In the genomic region with DNA sequence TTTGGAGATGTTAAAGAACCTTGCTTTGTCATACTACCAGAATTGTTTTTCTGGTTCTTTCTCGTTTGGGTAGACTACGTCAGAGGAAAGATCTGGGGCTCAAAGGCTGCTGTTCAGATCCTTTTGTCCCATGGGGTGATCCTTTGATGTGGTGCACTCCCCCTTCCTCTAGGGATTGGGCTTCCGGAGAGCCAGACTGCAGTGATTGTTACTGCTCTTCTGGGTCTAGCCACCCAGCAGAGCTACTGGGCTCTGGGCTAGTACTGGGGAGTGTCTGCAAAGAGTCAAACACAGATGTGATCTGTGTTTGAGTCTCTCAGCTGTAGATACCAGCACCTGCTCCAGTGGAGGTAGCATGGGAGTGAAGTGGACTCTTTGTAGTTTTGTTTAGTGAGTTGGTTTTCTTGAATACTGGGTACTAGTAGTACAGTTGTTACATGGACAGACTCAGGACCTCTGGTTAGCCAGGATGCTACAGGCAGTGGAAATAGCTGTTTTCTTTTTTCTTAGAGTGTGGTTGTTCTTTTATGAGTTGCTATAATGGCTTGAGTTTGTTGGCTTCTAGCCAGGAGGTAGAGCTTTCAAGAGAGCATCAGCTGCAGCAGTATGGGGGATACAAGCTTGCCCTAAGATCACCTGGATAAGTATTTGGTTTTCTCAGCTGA, we compare ENCODE assay signal across 8 cellular contexts. TPM values are rescaled to one million over a fixed set of nuclear protein-coding genes. Genes with fewer than 3 reads are reported as not detected.
A peak's percentile ranks its signal among the peaks of the same experiment; 100 is the strongest.
DNase-seq lines count a peak whose midpoint lies in the region; ATAC-seq and TF ChIP-seq lines count a peak whose summit lies in the region.

No MANE protein-coding gene starts in this region.

- DNase-seq in NCI-H146 treated with DMSO at 0.1 percent for 48 hours (lab: John Stamatoyannopoulos, UW; ENCODE audit: unreplicated experiment) (peak; percentile 89), NCI-H146 (lab: John Stamatoyannopoulos, UW) (no peak), NCI-H69 (lab: John Stamatoyannopoulos, UW) (peak; percentile 86), caudate nucleus (lab: John Stamatoyannopoulos, UW) (no peak), osteocyte (ENCODE audit: extremely low spot score, unreplicated experiment) (no peak), kidney tubule cell (ENCODE audit: low spot score) (no peak)

- no peak for TF ChIP-seq CTCF in osteocyte (IDR thresholded peaks at IDR 0.05)

- H3K4me3 Mint-ChIP-seq in osteocyte (ENCODE audit: unreplicated experiment): peak overlapping the region; percentile 59

- H3K27ac Mint-ChIP-seq in osteocyte (ENCODE audit: unreplicated experiment): no peak overlapping the region

- peaks cover 55% of the 10 kb centered on the region for H3K4me1 Mint-ChIP-seq in osteocyte (ENCODE audit: unreplicated experiment)

- peak overlapping the region; percentile 55 for H3K27ac ChIP-seq in caudate nucleus (ENCODE audit: low read depth, low read length)

- H3K27me3 Mint-ChIP-seq in osteocyte (ENCODE audit: unreplicated experiment): no peaks in the 10 kb centered on the region

- peaks cover 5% of the 10 kb centered on the region for H3K9me3 Mint-ChIP-seq in osteocyte (ENCODE audit: unreplicated experiment)

- no peak for ATAC-seq in GM19452 (IDR thresholded peaks at IDR 0.05; ENCODE audit: unreplicated experiment)
- no peak for ATAC-seq in GM18511 (IDR thresholded peaks at IDR 0.05; ENCODE audit: unreplicated experiment)

- H3K36me3 Mint-ChIP-seq in osteocyte (ENCODE audit: unreplicated experiment): peaks cover 9% of the 10 kb centered on the region

RNA-seq across cellular contexts. Expression of a gene that starts 34.4 kb away (rescaled TPM):
- total RNA-seq in osteocyte: 22.5 and 24.5 TPM in 2 replicates

Comparison
In these comparisons a context has a peak if more than half of its experiments do, and no peak if none do; other contexts are left out.
1. DNase-seq: peak in NCI-H146 treated with DMSO at 0.1 percent for 48 hours (single experiment) and NCI-H69 (single experiment); none in NCI-H146 (single experiment), caudate nucleus (0 of 61), osteocyte (single experiment) and kidney tubule cell (single experiment).